ENCODE assay signal across 18 cellular contexts in genomic region chr1:26598890-26599289, GRCh38.
A peak's percentile ranks its signal among the peaks of the same experiment; 100 is the strongest.
DNase-seq lines count a peak whose midpoint lies in the region; ATAC-seq and TF ChIP-seq lines count a peak whose summit lies in the region.
"Had no signal": no experiment of that assay in that cellular context is flagged by ENCODE, and none has a peak within 500 bp of the region (broad histone marks: within the 10 kb centered on the region; RNA-seq: fewer than 3 reads in every experiment).

No MANE protein-coding gene starts in this region.

- H3K9me3 ChIP-seq in right atrium auricular region (no peaks in the 10 kb centered on the region), OCI-LY3 (ENCODE audit: insufficient read depth, low read length) (no peaks in the 10 kb centered on the region), upper lobe of right lung (no peaks in the 10 kb centered on the region), adrenal gland (replicated peaks in 1 of 3) (no peaks in the 10 kb centered on the region)
- H3K9me3 ChIP-seq: esophagus squamous epithelium, heart left ventricle, spleen had no signal

- H3K27ac ChIP-seq in right atrium auricular region (no peak overlapping the region), OCI-LY3 (ENCODE audit: low read length) (no peak overlapping the region), upper lobe of right lung (no peak overlapping the region), adrenal gland (no peak overlapping the region)
- H3K27ac ChIP-seq: esophagus squamous epithelium, spleen had no signal

- 56 to 63% (median 61%) methylated on average over 3 of the region's 3 CpGs for WGBS in adrenal gland, 4 donors

- H3K4me3 ChIP-seq in right atrium auricular region: no peak overlapping the region
- H3K4me3 ChIP-seq in OCI-LY3 (ENCODE audit: low read length): no peak overlapping the region
- H3K4me3 ChIP-seq in upper lobe of right lung: no peak overlapping the region
- H3K4me3 ChIP-seq in adrenal gland: no peak overlapping the region
- no peak overlapping the region for H3K4me3 ChIP-seq in foreskin fibroblast (ENCODE audit: low read depth in 1 of 2, low read length in 2 of 2)
- H3K4me3 ChIP-seq: dorsolateral prefrontal cortex, esophagus squamous epithelium, heart left ventricle, spleen had no signal

- no peaks in the 10 kb centered on the region for H3K36me3 ChIP-seq in right atrium auricular region
- no peaks in the 10 kb centered on the region for H3K36me3 ChIP-seq in OCI-LY3 (replicated peaks; ENCODE audit: low read depth, low read length)
- no peaks in the 10 kb centered on the region for H3K36me3 ChIP-seq in upper lobe of right lung
- H3K36me3 ChIP-seq in adrenal gland (replicated peaks in 1 of 2): no peaks in the 10 kb centered on the region
- H3K36me3 ChIP-seq: esophagus squamous epithelium, heart left ventricle, spleen had no signal

- H4K20me1 ChIP-seq in OCI-LY3 (ENCODE audit: insufficient read depth, low read length): no peaks in the 10 kb centered on the region

- no peak for TF ChIP-seq POLR2A in adrenal gland (IDR thresholded peaks at IDR 0.05)

- H3K4me2 ChIP-seq in OCI-LY3 (ENCODE audit: low read length): peak overlapping the region; percentile 21; the same call in 1 of the 2 replicates

- DNase-seq in left ventricle myocardium superior: no peak
- DNase-seq in right atrium auricular region (ENCODE audit: low spot score): no peak
- DNase-seq in upper lobe of right lung: no peak
- no peak for DNase-seq in adrenal gland
- DNase-seq in foreskin fibroblast: no peak
- no peak for DNase-seq in SW480 (ENCODE audit: low spot score)
- DNase-seq: activated naive CD4-positive, alpha-beta T cell treated with anti-CD3 and anti-CD28 coated beads, Interleukin-2, amount 50 U/mL, for 16 hours; dorsolateral prefrontal cortex; esophagus squamous epithelium; heart left ventricle; NCI-H1417 treated with DMSO at 0.1 percent for 48 hours; NCI-H345; posterior cingulate gyrus; spleen; stimulated activated naive CD4-positive, alpha-beta T cell treated with Interleukin-2 at 50 U/mL for 16 hours had no signal

- H3K4me1 ChIP-seq in right atrium auricular region (no peaks in the 10 kb centered on the region), OCI-LY3 (ENCODE audit: low read length) (peaks cover 17% of the 10 kb centered on the region), upper lobe of right lung (no peaks in the 10 kb centered on the region), adrenal gland (replicated peaks in 1 of 2) (no peaks in the 10 kb centered on the region)

- intact Hi-C loops in left ventricle myocardium superior (cut with micrococcal nuclease): no loop called here
- intact Hi-C loops in upper lobe of right lung (cut with DNase I): no loop called here
- intact Hi-C loops in adrenal gland (cut with DNase I): no loop called here

- peak; percentile 29 for ATAC-seq in left ventricle myocardium superior
- ATAC-seq in esophagus mucosa: peak; percentile 20
- peak; percentile 69 for ATAC-seq in upper lobe of right lung
- ATAC-seq: HCT116 had no signal

- no peak for TF ChIP-seq CTCF in right atrium auricular region (IDR thresholded peaks at IDR 0.05)
- no peak for TF ChIP-seq CTCF in OCI-LY3 (IDR thresholded peaks at IDR 0.05; ENCODE audit: low read depth, low read length)
- no peak for TF ChIP-seq CTCF in upper lobe of right lung (IDR thresholded peaks at IDR 0.05)
- no peak for TF ChIP-seq CTCF in adrenal gland (IDR thresholded peaks at IDR 0.05)
- TF ChIP-seq CTCF in foreskin fibroblast (IDR thresholded peaks at IDR 0.05; ENCODE audit: low read depth, low read length): no peak

- H3K9ac ChIP-seq in OCI-LY3 (ENCODE audit: low read length): no peak overlapping the region

- H3K27me3 ChIP-seq in right atrium auricular region (no peaks in the 10 kb centered on the region), OCI-LY3 (ENCODE audit: low read depth, low read length) (no peaks in the 10 kb centered on the region), upper lobe of right lung (no peaks in the 10 kb centered on the region), adrenal gland (no peaks in the 10 kb centered on the region)
- H3K27me3 ChIP-seq: dorsolateral prefrontal cortex, heart left ventricle, spleen had no signal

- no peaks in the 10 kb centered on the region for H3K79me2 ChIP-seq in OCI-LY3 (ENCODE audit: low read length)

- 0 out of 2 replicates have a peak overlapping the region, but pooled peaks have one; percentile 60 for H2AFZ ChIP-seq in OCI-LY3 (ENCODE audit: low read depth, low read length)
